ENCODE assay signal across 11 cellular contexts in the genomic region with DNA sequence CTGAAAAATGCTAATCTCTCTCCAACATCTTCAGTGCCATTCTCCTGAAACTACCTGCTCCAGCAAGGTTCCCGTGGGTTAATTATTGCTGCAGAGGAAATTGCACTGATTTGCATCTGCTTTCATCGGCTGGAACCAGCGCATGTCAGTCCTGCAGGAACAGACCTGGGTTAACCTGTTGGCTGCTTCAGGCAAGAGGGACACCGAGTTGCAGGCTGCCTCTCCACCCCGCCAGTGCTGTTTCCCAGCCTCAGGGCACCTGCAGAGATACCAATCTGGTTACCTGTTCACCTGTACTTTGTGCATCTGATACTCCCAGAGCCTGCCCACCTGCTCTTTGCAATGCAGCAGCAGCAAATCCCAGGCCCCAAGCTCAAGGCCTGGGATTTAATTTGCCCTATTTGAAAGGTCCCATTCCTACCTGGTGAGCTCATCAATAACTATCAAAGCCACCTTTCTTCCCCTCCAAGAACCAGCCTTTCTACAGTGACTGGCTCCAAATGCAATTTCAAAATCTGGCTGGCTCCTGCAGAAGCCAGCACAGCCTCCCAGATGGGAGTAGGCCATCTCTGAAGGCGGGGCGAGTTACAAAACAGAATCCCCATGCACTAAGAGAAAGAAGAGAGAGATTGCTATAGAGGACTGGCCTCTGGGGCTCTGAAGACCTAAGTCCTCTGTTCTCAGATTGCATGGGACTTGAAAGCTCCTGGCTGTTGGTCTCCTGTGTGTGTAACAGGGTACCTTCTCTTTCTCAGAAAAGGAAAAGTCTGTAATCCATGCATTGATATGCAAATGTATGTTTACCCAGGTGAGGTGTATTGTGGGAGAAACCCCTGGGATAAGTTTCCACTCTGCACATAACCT.
DNase-seq lines count a peak whose midpoint lies in the region; ATAC-seq and TF ChIP-seq lines count a peak whose summit lies in the region.
"Had no signal": no experiment of that assay in that cellular context is flagged by ENCODE, and none has a peak within 500 bp of the region (broad histone marks: within the 10 kb centered on the region; RNA-seq: fewer than 3 reads in every experiment).

No MANE protein-coding gene starts in this region.

- ATAC-seq in right lobe of liver, result peak; percentile 3 to 47 (median 8)
- no peak for ATAC-seq in GM21717 (IDR thresholded peaks at IDR 0.05; ENCODE audit: unreplicated experiment)
- no peak for ATAC-seq in HG03025 (IDR thresholded peaks at IDR 0.05; ENCODE audit: low FRiP score, unreplicated experiment)

- H3K27ac ChIP-seq in A673 (ENCODE audit: low read depth, low read length, poor library complexity, severe bottlenecking) (peak overlapping the region; percentile 76), mammary epithelial cell (ENCODE audit: insufficient read depth, low read depth, low read length) (peak overlapping the region; percentile 16), right lobe of liver (peak overlapping the region; percentile 83 to 98 (median 90))

- H3K4me3 ChIP-seq in A673 (ENCODE audit: low read depth, low read length, poor library complexity, severe bottlenecking) (no peak overlapping the region), mammary epithelial cell (replicated peaks in 1 of 3; ENCODE audit: insufficient read depth in 1 of 3, low read depth in 2 of 3, low read length in 3 of 3) (no peak overlapping the region), right lobe of liver (no peak overlapping the region)

- no peak overlapping the region for H3K4me2 ChIP-seq in mammary epithelial cell (ENCODE audit: insufficient read depth, low read depth, low read length)

- in situ Hi-C loops in mammary epithelial cell (cut with MboI; ENCODE audit: low sequenced_read_pairs in 2 of 2), result loop anchor here in 1 of 2 donors (10.0 kb wide), 1 partner anchor 336 kb away; no protein-coding TSS in a partner anchor

- TF ChIP-seq CTCF in A673 (conservative IDR thresholded peaks at IDR 0.05; ENCODE audit: low read depth, low read length) (no peak), mammary epithelial cell (conservative IDR thresholded peaks at IDR 0.05 in 1 of 2, IDR thresholded peaks at IDR 0.05 in 1 of 2; ENCODE audit: extremely low read depth in 1 of 2, insufficient read depth in 1 of 2, low read depth in 1 of 2, low read length in 2 of 2) (no peak), right lobe of liver (IDR thresholded peaks at IDR 0.05) (no peak), GM10248 (IDR thresholded peaks at IDR 0.05; ENCODE audit: control extremely low read depth, extremely low read depth, low read depth, missing control alignments) (no peak)

- H3K4me1 ChIP-seq in A673 (ENCODE audit: insufficient read depth, low read length, poor library complexity, severe bottlenecking) (peaks cover 16% of the 10 kb centered on the region), mammary epithelial cell (ENCODE audit: insufficient read depth, low read length) (peaks cover 36% of the 10 kb centered on the region), right lobe of liver (peaks cover 0 to 38% (median 15%) of the 10 kb centered on the region in 4 donors)

- DNase-seq in A673 (ENCODE audit: low spot score), result no peak
- DNase-seq in NCI-H128 (lab: John Stamatoyannopoulos, UW; ENCODE audit: unreplicated experiment), result peak; percentile 63
- peak; percentile 85 for DNase-seq in mammary epithelial cell
- DNase-seq in right lobe of liver, result peak in 1 of 3 donors; percentile 76
- no peak for DNase-seq in GM10248 (ENCODE audit: extremely low spot score)
- no peak for DNase-seq in RPMI8226
- DNase-seq: activated CD4-positive, alpha-beta T cell treated with anti-CD3 and anti-CD28 coated beads, Interleukin-2, amount 50 U/mL, for 48 hours; kidney glomerular epithelial cell; NK-92 treated with Interleukin-12 subunit alpha and Interleukin-12 subunit beta, amount 100 ng/mL, for 24 hours had no signal

- no peaks in the 10 kb centered on the region for H3K27me3 ChIP-seq in A673 (replicated peaks; ENCODE audit: insufficient read depth, low read depth, low read length, poor library complexity)
- H3K27me3 ChIP-seq in mammary epithelial cell (ENCODE audit: insufficient read depth, low read length), result no peaks in the 10 kb centered on the region
- no peaks in the 10 kb centered on the region for H3K27me3 ChIP-seq in right lobe of liver

- H3K9ac ChIP-seq in mammary epithelial cell (ENCODE audit: insufficient read depth, low read length), result no peak overlapping the region

- dilution Hi-C loops in mammary epithelial cell (cut with HindIII; ENCODE audit: low sequenced_read_pairs), result no loop called here

- intact Hi-C loops in A673 (cut with micrococcal nuclease; ENCODE audit: unreplicated experiment), result no loop called here
- intact Hi-C loops in mammary epithelial cell (cut with micrococcal nuclease), result no loop called here
- intact Hi-C loops in right lobe of liver (cut with DNase I), result no loop called here

- CTCF ChIA-PET in A673 (lab: Charles Lee) (no interaction called here), mammary epithelial cell (lab: Charles Lee; ENCODE audit: low non-redundant PET) (no interaction called here), GM10248 (lab: Yijun Ruan, JAX) (interaction anchor here (1.0 to 2.7 kb wide), 4 partner anchors 9 to 23 kb away, joined by 3 to 8 read pairs (median 4); no protein-coding TSS in a partner anchor)

- no peaks in the 10 kb centered on the region for H4K20me1 ChIP-seq in mammary epithelial cell (ENCODE audit: insufficient read depth, low read length)

- POLR2A ChIA-PET in A673 (lab: Charles Lee; ENCODE audit: low non-redundant PET) (no interaction called here), GM10248 (lab: Yijun Ruan, JAX) (no interaction called here)

- H2AFZ ChIP-seq in mammary epithelial cell (ENCODE audit: low read depth, low read length), result no peak overlapping the region

- H3K36me3 ChIP-seq in A673 (ENCODE audit: insufficient read depth, low read length, poor library complexity, severe bottlenecking), result no peaks in the 10 kb centered on the region
- no peaks in the 10 kb centered on the region for H3K36me3 ChIP-seq in mammary epithelial cell (ENCODE audit: insufficient read depth, low read length)
- peaks cover 0 to 7% (median 0%) of the 10 kb centered on the region in 4 donors for H3K36me3 ChIP-seq in right lobe of liver

- H3K9me3 ChIP-seq in A673 (ENCODE audit: low read depth, low read length, poor library complexity, severe bottlenecking) (no peaks in the 10 kb centered on the region), mammary epithelial cell (replicated peaks; ENCODE audit: insufficient read depth, low read length) (no peaks in the 10 kb centered on the region), right lobe of liver (no peaks in the 10 kb centered on the region)

- no peaks in the 10 kb centered on the region for H3K79me2 ChIP-seq in mammary epithelial cell (ENCODE audit: insufficient read depth, low read length)

- peak; percentile 50 for TF ChIP-seq POLR2A in right lobe of liver (IDR thresholded peaks at IDR 0.05)

- BruUV-seq in A673 (replicated peaks; lab: Mats Ljungman, UMichigan), result no TSS peak
- no TSS peak for BruUV-seq in mammary epithelial cell (replicated peaks; lab: Mats Ljungman, UMichigan)

- WGBS in mammary epithelial cell (ENCODE audit: low coverage, missing lambda C conversion rate), result 7% methylated on average over 7 of the region's 7 CpGs
- 38% methylated on average over 2 of the region's 7 CpGs for WGBS in right lobe of liver (ENCODE audit: insufficient coverage, low coverage, low lambda C conversion rate, missing lambda C conversion rate)

Comparison
In these comparisons a context has a peak if more than half of its experiments do, and no peak if none do; other contexts are left out.
1. DNase-seq: peak in NCI-H128 (single experiment) and mammary epithelial cell (single experiment); none in A673 (single experiment), GM10248 (single experiment) and RPMI8226 (single experiment).
2. H3K27ac ChIP-seq: peak in every context shown above with its lines; median percentile 90 in right lobe of liver; 76 in A673; 16 in mammary epithelial cell.
3. ATAC-seq: peak in right lobe of liver (4 of 4); none in GM21717 (single experiment) and HG03025 (single experiment).